Comparison of ENCODE assay signal across 1 cellular context in genomic region chr1:17094664-17095063, GRCh38.
TF ChIP-seq lines count a peak whose summit lies in the region.

No MANE protein-coding gene starts in this region.

TF ChIP-seq in GM12878, 131 proteins besides CTCF, POLR2A, EP300 and RAD21 (continued from another document):
- TF ChIP-seq CUX1 (IDR thresholded peaks at IDR 0.05; ENCODE audit: insufficient replicate concordance, low read depth, low read length), result peak; percentile 96
- TF ChIP-seq IKZF1 (conservative IDR thresholded peaks at IDR 0.05), result 0 out of 2 replicates have a peak, but pooled peaks have one; percentile 21
- 0 out of 2 replicates have a peak, but pooled peaks have one; percentile 62 for TF ChIP-seq YBX1 (IDR thresholded peaks at IDR 0.05)
- TF ChIP-seq MYC (IDR thresholded peaks at IDR 0.05; ENCODE audit: insufficient read depth, insufficient read length, insufficient replicate concordance, low read length, severe bottlenecking), result no peak
- TF ChIP-seq MEF2B (IDR thresholded peaks at IDR 0.05; ENCODE audit: partially characterized antibody, poor library complexity, severe bottlenecking), result peak; percentile 99
- no peak for TF ChIP-seq CEBPB (IDR thresholded peaks at IDR 0.05; ENCODE audit: borderline replicate concordance in 1 of 2, low read depth in 2 of 2, low read length in 2 of 2)
- no peak for TF ChIP-seq ZSCAN29 (IDR thresholded peaks at IDR 0.05)
- TF ChIP-seq RFX5 (IDR thresholded peaks at IDR 0.05; ENCODE audit: low read depth, low read length), result no peak
- no peak for TF ChIP-seq RELB (IDR thresholded peaks at IDR 0.05; ENCODE audit: low read depth)
- no peak for TF ChIP-seq STAT1 (conservative IDR thresholded peaks at IDR 0.05)
- no peak for TF ChIP-seq ELK1 (IDR thresholded peaks at IDR 0.05; ENCODE audit: low read depth, low read length)
- no peak for TF ChIP-seq BMI1 (IDR thresholded peaks at IDR 0.05; ENCODE audit: borderline replicate concordance)
- TF ChIP-seq ATF2 (IDR thresholded peaks at IDR 0.05; ENCODE audit: low read length), result peak; percentile 66
- no peak for TF ChIP-seq HCFC1 (IDR thresholded peaks at IDR 0.05; ENCODE audit: low read length)
- TF ChIP-seq IKZF2 (IDR thresholded peaks at IDR 0.05), result no peak
- peak; percentile 30; the same call in 1 of the 2 replicates for TF ChIP-seq ATF7 (IDR thresholded peaks at IDR 0.05; ENCODE audit: low read depth)
